In genomic region chr18:26468931-26469340, GRCh38 we compare ENCODE assay signal across 8 cellular contexts.
DNase-seq lines count a peak whose midpoint lies in the region; ATAC-seq and TF ChIP-seq lines count a peak whose summit lies in the region.

No MANE protein-coding gene starts in this region.

- H3K4me1 ChIP-seq in BE2C = no peaks in the 10 kb centered on the region
- no peaks in the 10 kb centered on the region for H3K4me1 ChIP-seq in suprapubic skin

- TF ChIP-seq EP300 in suprapubic skin (IDR thresholded peaks at IDR 0.05) = no peak

- no peak overlapping the region for H3K4me3 ChIP-seq in BE2C (ENCODE audit: low read depth, low read length)
- H3K4me3 ChIP-seq in suprapubic skin = no peak overlapping the region

- WGBS in suprapubic skin = 77% methylated on average over 4 of the region's 4 CpGs

- TF ChIP-seq CTCF in BE2C (IDR thresholded peaks at IDR 0.05; ENCODE audit: low read depth, low read length) (peak; percentile 57), suprapubic skin (IDR thresholded peaks at IDR 0.05) (peak; percentile 21 to 37)

- no peak for TF ChIP-seq POLR2A in suprapubic skin (IDR thresholded peaks at IDR 0.05)

- no peak overlapping the region for H3K27ac ChIP-seq in suprapubic skin

- H3K9me3 ChIP-seq in BE2C = no peaks in the 10 kb centered on the region
- H3K9me3 ChIP-seq in suprapubic skin = no peaks in the 10 kb centered on the region

- DNase-seq in BE2C (peak; percentile 40), NCI-H748 (lab: John Stamatoyannopoulos, UW; ENCODE audit: unreplicated experiment) (peak; percentile 93), suprapubic skin (ENCODE audit: low spot score in 2 of 2) (no peak), globus pallidus (ENCODE audit: low spot score) (no peak)
- DNase-seq in NK-92 treated with Interleukin-12 subunit alpha and Interleukin-12 subunit beta, amount 100 ng/mL, for 24 hours (lab: John Stamatoyannopoulos, UW) = no peak

- peak; percentile 50 for ATAC-seq in GM18870 (IDR thresholded peaks at IDR 0.05; ENCODE audit: unreplicated experiment)
- ATAC-seq in HG03139 (IDR thresholded peaks at IDR 0.05; ENCODE audit: unreplicated experiment) = peak; percentile 72
- peak; percentile 56 for ATAC-seq in esophagus mucosa

- H3K36me3 ChIP-seq in BE2C = no peaks in the 10 kb centered on the region
- peaks cover 7% of the 10 kb centered on the region for H3K36me3 ChIP-seq in suprapubic skin

- H3K27me3 ChIP-seq in BE2C (no peaks in the 10 kb centered on the region), suprapubic skin (no peaks in the 10 kb centered on the region)

Comparison
In these comparisons a context has a peak if more than half of its experiments do, and no peak if none do; other contexts are left out.
1. DNase-seq: peak in BE2C (single experiment) and NCI-H748 (single experiment); none in suprapubic skin (0 of 2), globus pallidus (single experiment) and NK-92 treated with Interleukin-12 subunit alpha and Interleukin-12 subunit beta, amount 100 ng/mL, for 24 hours (single experiment).
2. Peak in every context shown above with its lines, with median percentiles within 50 percentile points of each other: ATAC-seq.